9 cellular contexts compared by ENCODE assay signal in the genomic region with DNA sequence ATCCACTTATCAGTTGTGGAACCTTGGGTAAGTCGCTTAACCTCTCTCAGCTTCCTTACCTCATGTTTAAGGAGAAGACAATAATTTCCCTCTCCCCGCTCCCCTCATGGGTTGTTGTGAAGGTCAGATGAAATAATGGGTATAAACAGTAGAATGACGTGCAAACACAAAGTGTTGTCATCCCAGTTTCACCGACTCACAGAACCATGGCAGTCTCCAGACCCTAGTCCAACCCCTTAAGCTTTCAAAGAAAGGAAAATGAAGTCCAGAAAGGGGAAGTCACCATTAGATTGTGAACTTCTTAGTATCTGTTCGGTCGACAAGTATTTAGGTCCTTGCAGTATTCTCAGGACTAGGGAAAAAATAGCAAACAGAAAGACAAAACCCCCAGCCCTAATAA. TPM values are rescaled to one million over a fixed set of nuclear protein-coding genes. Genes with fewer than 3 reads are reported as not detected.
A peak's percentile ranks its signal among the peaks of the same experiment; 100 is the strongest.
DNase-seq lines count a peak whose midpoint lies in the region; ATAC-seq, FAIRE-seq and TF ChIP-seq lines count a peak whose summit lies in the region.
"Had no signal": no experiment of that assay in that cellular context is flagged by ENCODE, and none has a peak within 500 bp of the region (broad histone marks: within the 10 kb centered on the region; RNA-seq: fewer than 3 reads in every experiment).

No MANE protein-coding gene starts in this region.

- in situ Hi-C loops in GM12878 (cut with MboI) = no loop called here

- WGBS in GM12878 (ENCODE audit: insufficient coverage, insufficient replicate concordance, low lambda C conversion rate, missing lambda C conversion rate) = 43% methylated on average over 6 of the region's 6 CpGs

- CTCF ChIA-PET in GM12878 (lab: Yijun Ruan, JAX) = interaction anchor here (1.2 to 3.1 kb wide), 2 partner anchors 10 to 66 kb away, joined by 5 to 28 read pairs; no protein-coding TSS in a partner anchor

- TF ChIP-seq CTCF in AG09309 (IDR thresholded peaks at IDR 0.05; ENCODE audit: control insufficient read depth, insufficient read depth, low read depth, low read length, missing control alignments) = no peak
- no peak for TF ChIP-seq CTCF in KMS-11 (conservative IDR thresholded peaks at IDR 0.05; ENCODE audit: low read depth, low read length)
- no peak for TF ChIP-seq CTCF in GM12878 (IDR thresholded peaks at IDR 0.05 in 2 of 3, conservative IDR thresholded peaks at IDR 0.05 in 1 of 3; ENCODE audit: control insufficient read depth in 2 of 3, extremely low read depth in 1 of 3, insufficient read depth in 1 of 3, low read depth in 3 of 3, low read length in 3 of 3)

- SMC1A ChIA-PET in GM12878 (lab: Charles Lee; ENCODE audit: uncharacterized antibody, unreplicated experiment) = interaction anchor here (1.0 to 2.3 kb wide), 2 partner anchors 10 to 117 kb away, joined by 4 to 7 read pairs; no protein-coding TSS in a partner anchor

- H3K27ac ChIP-seq in KMS-11 = no peak overlapping the region
- peak overlapping the region; percentile 95 for H3K27ac ChIP-seq in GM12878 (ENCODE audit: control insufficient read depth, insufficient read depth)

- H3K4me2 ChIP-seq in KMS-11 (peak overlapping the region; percentile 98), GM12878 (ENCODE audit: control insufficient read depth, insufficient read depth) (peak overlapping the region; percentile 99)

- no peaks in the 10 kb centered on the region for H3K27me3 ChIP-seq in KMS-11 (ENCODE audit: insufficient read depth, low read depth)
- H3K27me3 ChIP-seq in GM12878 (replicated peaks in 1 of 2; ENCODE audit: control insufficient read depth in 2 of 2, insufficient read depth in 2 of 2, low read length in 1 of 2) = no peaks in the 10 kb centered on the region
- no peaks in the 10 kb centered on the region for H3K27me3 ChIP-seq in mononuclear cell (ENCODE audit: insufficient read depth, low read length)

- H3K9ac ChIP-seq in KMS-11 = no peak overlapping the region; the same call in 1 of the 2 replicates
- peak overlapping the region; percentile 96 for H3K9ac ChIP-seq in GM12878 (ENCODE audit: control insufficient read depth, insufficient read depth, low read length)

- H3K79me2 ChIP-seq in KMS-11 (ENCODE audit: insufficient read depth, low read depth) (peaks cover 26% of the 10 kb centered on the region), GM12878 (ENCODE audit: control insufficient read depth, insufficient read depth, low read length) (peaks cover 19% of the 10 kb centered on the region)

- BruUV-seq in GM12878 (replicated peaks; lab: Mats Ljungman, UMichigan) = no TSS peak

- no peak for FAIRE-seq in GM12878 (lab: Jason Lieb, UNC)

- no peak for TF ChIP-seq EP300 in GM12878 (IDR thresholded peaks at IDR 0.05; ENCODE audit: borderline replicate concordance in 1 of 2, control insufficient read depth in 1 of 2, low read depth in 2 of 2, low read length in 2 of 2)

- DNase-seq in AG09309 (ENCODE audit: low read depth) = no peak
- DNase-seq in GM12878 (ENCODE audit: low read depth, low spot score) = no peak
- no peak for DNase-seq in hippocampal formation (lab: John Stamatoyannopoulos, UW)
- DNase-seq in DMS53 treated with DMSO at 0.1 percent for 48 hours (lab: John Stamatoyannopoulos, UW; ENCODE audit: unreplicated experiment) = no peak
- DNase-seq: NK-92 treated with Interleukin-12 subunit alpha and Interleukin-12 subunit beta, amount 100 ng/mL, for 24 hours had no signal

- TF ChIP-seq RAD21 in GM12878 (IDR thresholded peaks at IDR 0.05; ENCODE audit: insufficient read depth, low read depth, low read length) = no peak

- POLR2A ChIA-PET in GM12878 (lab: Charles Lee) = interaction anchor here (0.7 to 1.2 kb wide), 2 partner anchors 35 to 110 kb away, joined by 3 to 4 read pairs; a partner anchor contains a TSS

- H3K4me1 ChIP-seq in KMS-11 (ENCODE audit: low read depth, poor library complexity, severe bottlenecking) (peaks cover 22% of the 10 kb centered on the region), GM12878 (ENCODE audit: control insufficient read depth, insufficient read depth, low read length) (no peaks in the 10 kb centered on the region; the same call in 1 of the 2 replicates), mononuclear cell (ENCODE audit: insufficient read depth, low read length) (peaks cover 24% of the 10 kb centered on the region)

- no peak for TF ChIP-seq POLR2A in GM12878 (IDR thresholded peaks at IDR 0.05; ENCODE audit: low read depth, low read length)

- H3K4me3 ChIP-seq in AG09309 (ENCODE audit: control insufficient read depth, low read depth, low read length) = peak overlapping the region; percentile 71
- peak overlapping the region; percentile 100 for H3K4me3 ChIP-seq in KMS-11 (IDR thresholded peaks at IDR 0.05; ENCODE audit: insufficient read depth, low read depth, low read length)
- peak overlapping the region; percentile 93 for H3K4me3 ChIP-seq in GM12878
- H3K4me3 ChIP-seq in mononuclear cell (ENCODE audit: low read length) = peak overlapping the region; percentile 92

- RAD21 ChIA-PET in GM12878 (lab: Charles Lee; ENCODE audit: unreplicated experiment) = interaction anchor here (1.1 kb wide), 1 partner anchor 11 kb away, joined by 3 read pairs; no protein-coding TSS in a partner anchor

- H3K36me3 ChIP-seq in KMS-11 (ENCODE audit: insufficient read depth) (no peaks in the 10 kb centered on the region), GM12878 (ENCODE audit: control insufficient read depth in 2 of 2, insufficient read depth in 2 of 2, low read length in 1 of 2) (no peaks in the 10 kb centered on the region)

- no peaks in the 10 kb centered on the region for H3K9me3 ChIP-seq in GM12878 (replicated peaks; ENCODE audit: control insufficient read depth, insufficient read depth, low read length)
- H3K9me3 ChIP-seq in mononuclear cell (ENCODE audit: low read depth, low read length) = no peaks in the 10 kb centered on the region

- H4K20me1 ChIP-seq in KMS-11 (ENCODE audit: insufficient read depth) (no peaks in the 10 kb centered on the region; the same call in 1 of the 2 replicates), GM12878 (ENCODE audit: control insufficient read depth, insufficient read depth) (no peaks in the 10 kb centered on the region)

- 0 out of 3 replicates have a peak, but pooled peaks have one; percentile 1 for ATAC-seq in GM12878
- ATAC-seq in HG02981 (IDR thresholded peaks at IDR 0.05; ENCODE audit: unreplicated experiment) = no peak
- ATAC-seq in HG03520 (IDR thresholded peaks at IDR 0.05; ENCODE audit: unreplicated experiment) = no peak

- intact Hi-C loops in GM12878 (cut with micrococcal nuclease; ENCODE audit: unreplicated experiment) = loop anchor here (2.0 to 10.0 kb wide), 3 partner anchors 35 to 201 kb away; a partner anchor contains a TSS

- H2AFZ ChIP-seq in KMS-11 (ENCODE audit: low read depth) (peak overlapping the region; percentile 85; the same call in 1 of the 2 replicates), GM12878 (ENCODE audit: control insufficient read depth, low read depth, low read length) (no peak overlapping the region; the same call in 1 of the 2 replicates)

RNA-seq across cellular contexts. Expression of a gene that starts 1.1 kb away (rescaled TPM):
- total RNA-seq in GM12878 (2013; cell fraction: nucleolus; rRNA removed) = 9.0 and 11.7 TPM in 2 replicates
- total RNA-seq in GM12878 (2014; rRNA removed) = 76.3 and 90.3 TPM in 2 replicates
- total RNA-seq in GM12878 (2014; rRNA removed; fragmentation: Illumina TruSeq; extraction: Trizol) = 77.3 and 80.2 TPM in 2 replicates
- 73.5 and 73.9 TPM in 2 replicates for total RNA-seq in GM12878 (2021)
- 65.1 TPM for polyA plus RNA-seq in GM12878 (2011; ENCODE audit: low read depth)
- 37.4 and 72.0 TPM in 2 replicates for polyA plus RNA-seq in GM12878 (2011; rRNA removed)
- polyA plus RNA-seq in GM12878 (2011; cell fraction: cytosol; rRNA removed) = 132 and 162 TPM in 2 replicates
- 58.7 and 59.5 TPM in 2 replicates for polyA plus RNA-seq in GM12878 (2011; cell fraction: nucleus; rRNA removed)
- 58.4 and 65.5 TPM in 2 replicates for polyA plus RNA-seq in GM12878 (2012)
- polyA plus RNA-seq in GM12878 (2014; fragmentation: Illumina TruSeq; extraction: Trizol) = 34.9 and 71.9 TPM in 2 replicates
- 100 to 1,000 TPM; 225 to 264 TPM for polyA plus RNA-seq in GM12878 (2014; fragmentation: Nextera tagmentation; extraction: Ambion mirVana)
- 104 and 123 TPM in 2 replicates for polyA plus RNA-seq in GM12878 (2014; rRNA removed)
- 100 to 1,000 TPM; 139 to 160 TPM for polyA plus RNA-seq in GM12878 (2016; fragmentation: Nextera tagmentation; extraction: Ambion mirVana)
- 31.7 and 56.7 TPM in 2 replicates for polyA minus RNA-seq in GM12878 (2011; rRNA and poly(A)+ RNA removed)
- 13.7 and 14.2 TPM in 2 replicates for polyA minus RNA-seq in GM12878 (2011; cell fraction: cytosol; rRNA and poly(A)+ RNA removed)
- 16.6 and 17.5 TPM in 2 replicates for polyA minus RNA-seq in GM12878 (2011; cell fraction: nucleus; rRNA and poly(A)+ RNA removed)
- total RNA-seq in mononuclear cell = 16.6 TPM

RNA-seq across cellular contexts. Expression of a gene that starts 2.1 kb away (rescaled TPM):
- total RNA-seq in GM12878 (2013; cell fraction: nucleolus; rRNA removed) = 18.7 and 22.9 TPM in 2 replicates
- total RNA-seq in GM12878 (2014; rRNA removed) (18.7 and 19.6 TPM in 2 replicates), GM12878 (2014; rRNA removed; fragmentation: Illumina TruSeq; extraction: Trizol) (14.9 and 15.9 TPM in 2 replicates), GM12878 (2021) (31.9 and 37.3 TPM in 2 replicates), mononuclear cell (7.1 TPM)
- 10.7 TPM for polyA plus RNA-seq in GM12878 (2011; ENCODE audit: low read depth)
- polyA plus RNA-seq in GM12878 (2011; rRNA removed) (32.5 and 44.6 TPM in 2 replicates), GM12878 (2014; fragmentation: Illumina TruSeq; extraction: Trizol) (24.9 and 27.3 TPM in 2 replicates), GM12878 (2014; fragmentation: Nextera tagmentation; extraction: Ambion mirVana) (10 to 100 TPM; 10.0 to 17.3 TPM), GM12878 (2014; rRNA removed) (31.2 and 32.8 TPM in 2 replicates), GM12878 (2016; fragmentation: Nextera tagmentation; extraction: Ambion mirVana) (10 to 100 TPM; 18.9 to 20.6 TPM)
- polyA plus RNA-seq in GM12878 (2011; cell fraction: cytosol; rRNA removed) = 46.6 and 47.7 TPM in 2 replicates
- polyA plus RNA-seq in GM12878 (2011; cell fraction: nucleus; rRNA removed) = 58.1 and 61.3 TPM in 2 replicates
- 16.0 and 17.0 TPM in 2 replicates for polyA plus RNA-seq in GM12878 (2012)
- 41.8 and 53.6 TPM in 2 replicates for polyA minus RNA-seq in GM12878 (2011; rRNA and poly(A)+ RNA removed)
- 19.4 and 19.9 TPM in 2 replicates for polyA minus RNA-seq in GM12878 (2011; cell fraction: cytosol; rRNA and poly(A)+ RNA removed)
- polyA minus RNA-seq in GM12878 (2011; cell fraction: nucleus; rRNA and poly(A)+ RNA removed) = 9.3 and 15.1 TPM in 2 replicates

RNA-seq across cellular contexts. Expression of a gene that starts 5.3 kb away (rescaled TPM):
- total RNA-seq in GM12878 (2013; cell fraction: nucleolus; rRNA removed) = not detected in 2 replicates
- total RNA-seq in GM12878 (2014; rRNA removed) (not detected in 2 replicates), GM12878 (2014; rRNA removed; fragmentation: Illumina TruSeq; extraction: Trizol) (not detected in 2 replicates), GM12878 (2021) (0.29 and 0.36 TPM in 2 replicates), mononuclear cell (0.21 TPM)
- not detected for polyA plus RNA-seq in GM12878 (2011; ENCODE audit: low read depth)
- polyA plus RNA-seq in GM12878 (2011; rRNA removed) (0.22 and 0.45 TPM in 2 replicates), GM12878 (2014; fragmentation: Illumina TruSeq; extraction: Trizol) (0.16 TPM in 1 of 2 replicates, not detected in the other), GM12878 (2014; fragmentation: Nextera tagmentation; extraction: Ambion mirVana) (not detected), GM12878 (2014; rRNA removed) (0.44 TPM in 1 of 2 replicates, not detected in the other), GM12878 (2016; fragmentation: Nextera tagmentation; extraction: Ambion mirVana) (not detected)
- 0.39 and 0.52 TPM in 2 replicates for polyA plus RNA-seq in GM12878 (2011; cell fraction: cytosol; rRNA removed)
- 0.25 TPM in 2 replicates for polyA plus RNA-seq in GM12878 (2011; cell fraction: nucleus; rRNA removed)
- 0.18 TPM in 1 of 2 replicates, not detected in the other for polyA plus RNA-seq in GM12878 (2012)
- 0.22 and 1.2 TPM in 2 replicates for polyA minus RNA-seq in GM12878 (2011; rRNA and poly(A)+ RNA removed)
- polyA minus RNA-seq in GM12878 (2011; cell fraction: cytosol; rRNA and poly(A)+ RNA removed) = not detected in 2 replicates
- not detected in 2 replicates for polyA minus RNA-seq in GM12878 (2011; cell fraction: nucleus; rRNA and poly(A)+ RNA removed)

RNA-seq across cellular contexts. Expression of a gene that starts 26.6 kb away (rescaled TPM):
- total RNA-seq in GM12878 (2013; cell fraction: nucleolus; rRNA removed) = 6.4 and 6.6 TPM in 2 replicates
- 1.6 and 2.1 TPM in 2 replicates for total RNA-seq in GM12878 (2014; rRNA removed)
- total RNA-seq in GM12878 (2014; rRNA removed; fragmentation: Illumina TruSeq; extraction: Trizol) = 1.6 and 1.8 TPM in 2 replicates
- total RNA-seq in GM12878 (2021) = 5.1 and 5.9 TPM in 2 replicates
- polyA plus RNA-seq in GM12878 (2011; ENCODE audit: low read depth) = 0.37 TPM
- 2.3 and 2.8 TPM in 2 replicates for polyA plus RNA-seq in GM12878 (2011; rRNA removed)
- 5.1 and 5.8 TPM in 2 replicates for polyA plus RNA-seq in GM12878 (2011; cell fraction: cytosol; rRNA removed)
- polyA plus RNA-seq in GM12878 (2011; cell fraction: nucleus; rRNA removed) = 7.3 and 9.3 TPM in 2 replicates
- 0.89 and 1.00 TPM in 2 replicates for polyA plus RNA-seq in GM12878 (2012)
- polyA plus RNA-seq in GM12878 (2014; fragmentation: Illumina TruSeq; extraction: Trizol) = 3.2 and 4.0 TPM in 2 replicates
- polyA plus RNA-seq in GM12878 (2014; fragmentation: Nextera tagmentation; extraction: Ambion mirVana) = under 1 TPM; 0.11 to 0.27 TPM
- polyA plus RNA-seq in GM12878 (2014; rRNA removed) = 3.2 and 3.3 TPM in 2 replicates
- under 1 TPM; 0.48 to 0.49 TPM for polyA plus RNA-seq in GM12878 (2016; fragmentation: Nextera tagmentation; extraction: Ambion mirVana)
- 3.7 and 6.0 TPM in 2 replicates for polyA minus RNA-seq in GM12878 (2011; rRNA and poly(A)+ RNA removed)
- polyA minus RNA-seq in GM12878 (2011; cell fraction: cytosol; rRNA and poly(A)+ RNA removed) = 4.8 and 6.2 TPM in 2 replicates
- polyA minus RNA-seq in GM12878 (2011; cell fraction: nucleus; rRNA and poly(A)+ RNA removed) = 3.5 and 5.5 TPM in 2 replicates
- not detected for total RNA-seq in mononuclear cell

RNA-seq across cellular contexts. Expression of a gene that starts 34.9 kb away (rescaled TPM):
- 117 and 134 TPM in 2 replicates for total RNA-seq in GM12878 (2013; cell fraction: nucleolus; rRNA removed)
- total RNA-seq in GM12878 (2014; rRNA removed) (304 and 309 TPM in 2 replicates), GM12878 (2014; rRNA removed; fragmentation: Illumina TruSeq; extraction: Trizol) (253 and 257 TPM in 2 replicates), GM12878 (2021) (207 and 208 TPM in 2 replicates), mononuclear cell (403 TPM)
- 419 TPM for polyA plus RNA-seq in GM12878 (2011; ENCODE audit: low read depth)
- polyA plus RNA-seq in GM12878 (2011; rRNA removed) (434 and 553 TPM in 2 replicates), GM12878 (2014; fragmentation: Illumina TruSeq; extraction: Trizol) (443 and 504 TPM in 2 replicates), GM12878 (2014; fragmentation: Nextera tagmentation; extraction: Ambion mirVana) (100 to 1,000 TPM; 395 to 407 TPM), GM12878 (2014; rRNA removed) (300 and 320 TPM in 2 replicates), GM12878 (2016; fragmentation: Nextera tagmentation; extraction: Ambion mirVana) (100 to 1,000 TPM; 226 to 238 TPM)
- 648 and 1,046 TPM in 2 replicates for polyA plus RNA-seq in GM12878 (2011; cell fraction: cytosol; rRNA removed)
- 186 and 215 TPM in 2 replicates for polyA plus RNA-seq in GM12878 (2011; cell fraction: nucleus; rRNA removed)
- 316 TPM in 2 replicates for polyA plus RNA-seq in GM12878 (2012)
- 366 and 382 TPM in 2 replicates for polyA minus RNA-seq in GM12878 (2011; rRNA and poly(A)+ RNA removed)
- polyA minus RNA-seq in GM12878 (2011; cell fraction: cytosol; rRNA and poly(A)+ RNA removed) = 76.2 and 86.9 TPM in 2 replicates
- polyA minus RNA-seq in GM12878 (2011; cell fraction: nucleus; rRNA and poly(A)+ RNA removed) = 32.3 and 40.9 TPM in 2 replicates
